In genomic region chr9:132943677-132944293, GRCh38 we compare ENCODE assay signal across 9 cellular contexts. TPM values are rescaled to one million over a fixed set of nuclear protein-coding genes. Genes with fewer than 3 reads are reported as not detected.
DNase-seq lines count a peak whose midpoint lies in the region; ATAC-seq lines count a peak whose summit lies in the region.
"Had no signal": no experiment of that assay in that cellular context is flagged by ENCODE, and none has a peak within 500 bp of the region (broad histone marks: within the 10 kb centered on the region; RNA-seq: fewer than 3 reads in every experiment).

No MANE protein-coding gene starts in this region.

- H3K36me3 Mint-ChIP-seq in naive thymus-derived CD4-positive, alpha-beta T cell, result no peaks in the 10 kb centered on the region

- CTCF ChIA-PET in naive thymus-derived CD4-positive, alpha-beta T cell (lab: Charles Lee), result interaction anchor here (0.8 kb wide), 1 partner anchor 242 kb away, joined by 3 read pairs; no protein-coding TSS in a partner anchor

- H3K9ac ChIP-seq in GM23248, result peak overlapping the region; percentile 98

- H3K9me2 ChIP-seq in GM23248 (ENCODE audit: insufficient read depth), result no peaks in the 10 kb centered on the region

- no peaks in the 10 kb centered on the region for H3F3A ChIP-seq in GM23248 (ENCODE audit: insufficient read depth)

- H3K27me3 Mint-ChIP-seq in naive thymus-derived CD4-positive, alpha-beta T cell, result peaks cover 0 to 3% (median 0%) of the 10 kb centered on the region in 5 donors

- peak overlapping the region; percentile 83 for H3K4me2 ChIP-seq in GM23248 (ENCODE audit: unreplicated experiment)

- no peak for ATAC-seq in naive thymus-derived CD4-positive, alpha-beta T cell
- ATAC-seq in HG02623 (IDR thresholded peaks at IDR 0.05; ENCODE audit: unreplicated experiment), result no peak

- intact Hi-C loops in naive thymus-derived CD4-positive, alpha-beta T cell (cut with micrococcal nuclease), result loop anchor here (1.0 to 10.0 kb wide), 12 partner anchors 29 to 1819 kb away; partner anchors contain the start of genes AK8 (in 2 of the 2), BRD3 (in 2 of the 2), GTF3C5 (in 2 of the 2) and SPACA9 (in 2 of the 2)

- H3K27me3 ChIP-seq in GM23248 (replicated peaks; ENCODE audit: insufficient read depth) (no peaks in the 10 kb centered on the region), ectodermal cell (ENCODE audit: control insufficient read depth, insufficient read depth, low read length, poor library complexity, severe bottlenecking) (no peaks in the 10 kb centered on the region)
- H3K27me3 ChIP-seq in naive thymus-derived CD4-positive, alpha-beta T cell (ENCODE audit: control insufficient read depth in 2 of 2, insufficient read depth in 2 of 2, low read length in 2 of 2), result no peaks in the 10 kb centered on the region

- H3K36me3 ChIP-seq in GM23248 (ENCODE audit: low read depth) (no peaks in the 10 kb centered on the region), ectodermal cell (ENCODE audit: control insufficient read depth, insufficient read depth, low read length) (no peaks in the 10 kb centered on the region)
- peaks cover 0 to 7% (median 0%) of the 10 kb centered on the region in 3 experiments for H3K36me3 ChIP-seq in naive thymus-derived CD4-positive, alpha-beta T cell (ENCODE audit: control insufficient read depth in 2 of 3, insufficient read depth in 3 of 3, low read length in 3 of 3)

- H3K4me1 Mint-ChIP-seq in naive thymus-derived CD4-positive, alpha-beta T cell, result peaks cover 15 to 53% (median 27%) of the 10 kb centered on the region in 7 donors

- H2AFZ ChIP-seq in GM23248, result peak overlapping the region; percentile 82

- H3K27ac ChIP-seq in GM23248, result peak overlapping the region; percentile 97
- peak overlapping the region; percentile 98 for H3K27ac ChIP-seq in ectodermal cell (ENCODE audit: insufficient read depth, low read depth, low read length, poor library complexity, severe bottlenecking)
- peak overlapping the region; percentile 94 for H3K27ac ChIP-seq in naive thymus-derived CD4-positive, alpha-beta T cell (ENCODE audit: low read depth, low read length)

- H3K27ac Mint-ChIP-seq in naive thymus-derived CD4-positive, alpha-beta T cell, result peak overlapping the region; percentile 89 to 99 (median 99)

- H4K20me1 ChIP-seq in GM23248 (ENCODE audit: insufficient read depth), result no peaks in the 10 kb centered on the region

- no peaks in the 10 kb centered on the region for H3K9me3 ChIP-seq in GM23248 (ENCODE audit: low read depth)
- no peaks in the 10 kb centered on the region for H3K9me3 ChIP-seq in ectodermal cell (ENCODE audit: control insufficient read depth, low read length)
- H3K9me3 ChIP-seq in naive thymus-derived CD4-positive, alpha-beta T cell (ENCODE audit: control insufficient read depth in 2 of 3, low read length in 3 of 3), result no peaks in the 10 kb centered on the region

- POLR2A ChIA-PET in naive thymus-derived CD4-positive, alpha-beta T cell (lab: Charles Lee), result interaction anchor here (0.7 to 2.6 kb wide), 11 partner anchors 9 to 1216 kb away, joined by 3 to 14 read pairs (median 4); partner anchors contain the start of gene GTF3C5

- in situ Hi-C loops in GM23248 (cut with MboI), result no loop called here

- H3K4me3 Mint-ChIP-seq in naive thymus-derived CD4-positive, alpha-beta T cell, result peak overlapping the region; percentile 90 to 99 (median 96)

- DNase-seq in ELR (ENCODE audit: low read depth), result peak; percentile 36
- DNase-seq in GM23248, result peak; percentile 39
- DNase-seq in OCI-M1 (lab: John Stamatoyannopoulos, UW), result peak; percentile 25
- DNase-seq in naive thymus-derived CD4-positive, alpha-beta T cell, result peak in 2 of 9 donors; percentile 2
- no peak for DNase-seq in HuH-7.5 (ENCODE audit: low spot score)
- DNase-seq in COLO668 (lab: John Stamatoyannopoulos, UW; ENCODE audit: unreplicated experiment), result no peak

- H3K4me1 ChIP-seq in GM23248 (ENCODE audit: insufficient read depth), result peaks cover 21% of the 10 kb centered on the region
- H3K4me1 ChIP-seq in ectodermal cell (ENCODE audit: control insufficient read depth, insufficient read depth, low read length), result peaks cover 8% of the 10 kb centered on the region
- H3K4me1 ChIP-seq in naive thymus-derived CD4-positive, alpha-beta T cell (ENCODE audit: control insufficient read depth in 2 of 2, insufficient read depth in 2 of 2, low read length in 2 of 2), result peaks cover 8 to 14% of the 10 kb centered on the region in 2 donors

- 2% methylated on average over 14 to 24 of the region's 24 CpGs for WGBS in GM23248 (ENCODE audit: low coverage in 1 of 2, low lambda C conversion rate in 2 of 2, missing lambda C conversion rate in 2 of 2), 2 experiments
- 2% methylated on average over 24 of the region's 24 CpGs for WGBS in ectodermal cell, 2 experiments

- H3K79me2 ChIP-seq in GM23248 (ENCODE audit: insufficient read depth), result peaks cover 56% of the 10 kb centered on the region

- H3K4me3 ChIP-seq in GM23248, result peak overlapping the region; percentile 98
- peak overlapping the region; percentile 100 for H3K4me3 ChIP-seq in ectodermal cell (ENCODE audit: insufficient read depth, low read depth, low read length)
- peak overlapping the region; percentile 93 for H3K4me3 ChIP-seq in naive thymus-derived CD4-positive, alpha-beta T cell (ENCODE audit: low read length)

- peaks cover 0 to 4% (median 0%) of the 10 kb centered on the region in 11 donors for H3K9me3 Mint-ChIP-seq in naive thymus-derived CD4-positive, alpha-beta T cell

RNA-seq across cellular contexts. Expression of gene TSC1, which starts 0.6 kb away (rescaled TPM):
- total RNA-seq in GM23248 (2014; rRNA removed; shearing (Covaris generic)), result 22.4 and 33.0 TPM in 2 replicates
- polyA plus RNA-seq in GM23248 (2016; fragmentation: Nextera tagmentation; extraction: Ambion mirVana), result 18.8 and 19.6 TPM in 2 replicates
- 46.1 TPM for polyA plus RNA-seq in ectodermal cell (2013, experiment 1 of 4)
- polyA plus RNA-seq in ectodermal cell (2013, experiment 2 of 4), result 47.6 TPM
- polyA plus RNA-seq in ectodermal cell (2013, experiment 3 of 4), result 34.5 TPM
- polyA plus RNA-seq in ectodermal cell (2013, experiment 4 of 4), result 36.8 TPM
- 10 to 100 TPM; 38.1 to 98.3 (median 59.6) TPM for total RNA-seq in naive thymus-derived CD4-positive, alpha-beta T cell
- polyA plus RNA-seq in naive thymus-derived CD4-positive, alpha-beta T cell, result 10 to 100 TPM in 1 of 2 donors, 1 to 10 TPM in 1; 9.9 to 14.7 TPM

RNA-seq across cellular contexts. Expression of gene GFI1B, which starts 34.7 kb away (rescaled TPM):
- not detected in 2 replicates for total RNA-seq in GM23248 (2014; rRNA removed; shearing (Covaris generic))
- polyA plus RNA-seq in GM23248 (2016; fragmentation: Nextera tagmentation; extraction: Ambion mirVana), result not detected in 2 replicates
- 0.50 TPM for polyA plus RNA-seq in ectodermal cell (2013, experiment 1 of 4)
- polyA plus RNA-seq in ectodermal cell (2013, experiment 2 of 4), result 0.37 TPM
- 0.32 TPM for polyA plus RNA-seq in ectodermal cell (2013, experiment 3 of 4)
- 0.24 TPM for polyA plus RNA-seq in ectodermal cell (2013, experiment 4 of 4)
- total RNA-seq in naive thymus-derived CD4-positive, alpha-beta T cell, result 1 to 10 TPM in 1 of 5 experiments, under 1 TPM in 1, not detected in 3; 0.21 to 2.7 TPM
- not detected for polyA plus RNA-seq in naive thymus-derived CD4-positive, alpha-beta T cell
- total RNA-seq: T-helper 1 cell treated with Interleukin-12 subunit alpha and Interleukin-12 subunit beta and Interleukin-4 antibody, amounts not matched to agents 30 ng/mL and 1 ng/mL, for 36 hours had no signal

Comparison
In these comparisons a context has a peak if more than half of its experiments do, and no peak if none do; other contexts are left out.
1. DNase-seq: peak in ELR (single experiment), GM23248 (single experiment) and OCI-M1 (single experiment); none in HuH-7.5 (single experiment) and COLO668 (single experiment).
2. Peak in every context shown above with its lines, with median percentiles within 50 percentile points of each other: H3K27ac ChIP-seq and H3K4me3 ChIP-seq.